In genomic region chr4:8468746-8469535, GRCh38 we compare ENCODE assay signal across 8 cellular contexts. TPM values are rescaled to one million over a fixed set of nuclear protein-coding genes. Genes with fewer than 3 reads are reported as not detected.
DNase-seq lines count a peak whose midpoint lies in the region; ATAC-seq and TF ChIP-seq lines count a peak whose summit lies in the region.

No MANE protein-coding gene starts in this region.

- H3K27me3 Mint-ChIP-seq in GM23338 (ENCODE audit: insufficient read depth, low read depth, poor library complexity) = peaks cover 8% of the 10 kb centered on the region

- peaks cover 9% of the 10 kb centered on the region for H3K4me1 Mint-ChIP-seq in GM23338

- H3K4me3 Mint-ChIP-seq in GM23338 = no peak overlapping the region

- H3K27ac ChIP-seq in GM23338 (ENCODE audit: low read depth) (no peak overlapping the region), liver (ENCODE audit: low read depth in 1 of 2, low read length in 2 of 2) (no peak overlapping the region)

- H3F3A ChIP-seq in GM23338 (replicated peaks; ENCODE audit: low read depth) = no peaks in the 10 kb centered on the region; the same call in 1 of the 2 replicates

- no peak overlapping the region for H3K9ac ChIP-seq in liver (ENCODE audit: low read depth in 1 of 2, low read length in 2 of 2)

- peak; percentile 93 for ATAC-seq in GM23338
- peak; percentile 46 to 55 for ATAC-seq in activated CD4-positive, CD25-positive, alpha-beta regulatory T cell treated with anti-CD3 and anti-CD28 coated beads, Interleukin-2, amount 50 U/mL, for 24 hours
- no peak for ATAC-seq in HG02610 (IDR thresholded peaks at IDR 0.05; ENCODE audit: unreplicated experiment)

- H3K36me3 ChIP-seq in GM23338 (ENCODE audit: insufficient read depth) (no peaks in the 10 kb centered on the region; the same call in 1 of the 2 replicates), liver (ENCODE audit: control insufficient read depth in 4 of 4, insufficient read depth in 3 of 4, low read depth in 1 of 4, low read length in 3 of 4) (peaks cover 8 to 56% (median 13%) of the 10 kb centered on the region in 4 donors)

- H3K9me3 Mint-ChIP-seq in GM23338 = no peaks in the 10 kb centered on the region

- no peak overlapping the region for H3K4me2 ChIP-seq in GM23338

- TF ChIP-seq RAD21 in liver (IDR thresholded peaks at IDR 0.05) = peak; percentile 78 to 87

- WGBS in liver = 62% methylated on average over 21 of the region's 21 CpGs

- DNase-seq in ELF-1 (ENCODE audit: low read depth, low spot score) (peak; percentile 83), GM23338 (ENCODE audit: low spot score) (peak; percentile 88), NAMALWA (ENCODE audit: low spot score) (peak; percentile 65), choroid plexus epithelial cell (ENCODE audit: low read depth) (peak; percentile 83)
- DNase-seq in stimulated activated CD8-positive, alpha-beta memory T cell treated with anti-CD3 and anti-CD28 coated beads, Interleukin-12 subunit alpha, Interleukin-12 subunit beta, amount 100 ng/mL, for 1 hour (ENCODE audit: low read depth) = peak; percentile 13

- peak; percentile 80 to 96 for TF ChIP-seq CTCF in GM23338 (conservative IDR thresholded peaks at IDR 0.05; ENCODE audit: low read depth in 2 of 2)
- peak; percentile 100 for TF ChIP-seq CTCF in choroid plexus epithelial cell (conservative IDR thresholded peaks at IDR 0.05; ENCODE audit: low read depth, low read length)
- peak; percentile 79 for TF ChIP-seq CTCF in liver (IDR thresholded peaks at IDR 0.05; ENCODE audit: low read depth, low read length, missing input control)

- H3K9me3 ChIP-seq in liver (ENCODE audit: control insufficient read depth in 4 of 4, low read length in 3 of 4) = no peaks in the 10 kb centered on the region

- H3K27me3 ChIP-seq in GM23338 (ENCODE audit: insufficient read depth) = no peaks in the 10 kb centered on the region
- H3K27me3 ChIP-seq in liver (ENCODE audit: control insufficient read depth in 4 of 4, insufficient read depth in 4 of 4, low read length in 3 of 4) = no peaks in the 10 kb centered on the region

- no peak overlapping the region for H3K4me3 ChIP-seq in GM23338
- H3K4me3 ChIP-seq in choroid plexus epithelial cell (ENCODE audit: low read depth, low read length) = no peak overlapping the region
- H3K4me3 ChIP-seq in liver (ENCODE audit: low read depth in 1 of 3, low read length in 3 of 3) = no peak overlapping the region

- H3K36me3 Mint-ChIP-seq in GM23338 (ENCODE audit: low read depth) = peaks cover 37% of the 10 kb centered on the region

- no peak overlapping the region for H3K27ac Mint-ChIP-seq in GM23338

- H3K4me1 ChIP-seq in GM23338 (ENCODE audit: insufficient read depth) (no peaks in the 10 kb centered on the region), liver (ENCODE audit: control insufficient read depth in 4 of 4, insufficient read depth in 4 of 4, low read length in 3 of 4) (no peaks in the 10 kb centered on the region)

- H2AFZ ChIP-seq in GM23338 = no peak overlapping the region

- H3K79me2 ChIP-seq in GM23338 (replicated peaks; ENCODE audit: insufficient read depth) = no peaks in the 10 kb centered on the region

- no peaks in the 10 kb centered on the region for H3K9me2 ChIP-seq in GM23338 (ENCODE audit: insufficient read depth)

- no peaks in the 10 kb centered on the region; the same call in 1 of the 2 replicates for H4K20me1 ChIP-seq in GM23338 (replicated peaks; ENCODE audit: insufficient read depth)

TF ChIP-seq in GM23338, 12 proteins besides CTCF, POLR2A, EP300 and RAD21 (continues in another document):
- TF ChIP-seq REST (IDR thresholded peaks at IDR 0.05; ENCODE audit: unreplicated experiment) = no peak
- TF ChIP-seq JUNB (IDR thresholded peaks at IDR 0.05; ENCODE audit: unreplicated experiment) = no peak
- TF ChIP-seq CREB1 (CRISPR knock-in tag; IDR thresholded peaks at IDR 0.05; ENCODE audit: low read depth) = no peak
- no peak for TF ChIP-seq ZNF331 (CRISPR knock-in tag; IDR thresholded peaks at IDR 0.05; ENCODE audit: low read depth)
- no peak for TF ChIP-seq POLR2AphosphoS5 (IDR thresholded peaks at IDR 0.05; ENCODE audit: low read depth)
- TF ChIP-seq STAT1 (IDR thresholded peaks at IDR 0.05; ENCODE audit: unreplicated experiment) = no peak
- TF ChIP-seq ZNF114 (CRISPR knock-in tag; IDR thresholded peaks at IDR 0.05) = no peak
- no peak for TF ChIP-seq NANOG (IDR thresholded peaks at IDR 0.05; ENCODE audit: borderline replicate concordance)
- TF ChIP-seq EZH2phosphoT487 (IDR thresholded peaks at IDR 0.05; ENCODE audit: unreplicated experiment) = no peak

TF ChIP-seq in liver, 16 proteins besides CTCF, POLR2A, EP300 and RAD21:
- no peak for TF ChIP-seq EGR1 (IDR thresholded peaks at IDR 0.05; ENCODE audit: low read depth in 2 of 2)
- TF ChIP-seq ATF3 (IDR thresholded peaks at IDR 0.05) = no peak
- TF ChIP-seq FOXA2 (IDR thresholded peaks at IDR 0.05) = no peak
- TF ChIP-seq NR2F2 (IDR thresholded peaks at IDR 0.05) = no peak
- no peak for TF ChIP-seq REST (IDR thresholded peaks at IDR 0.05)
- no peak for TF ChIP-seq GABPA (IDR thresholded peaks at IDR 0.05 in 1 of 2, conservative IDR thresholded peaks at IDR 0.05 in 1 of 2)
- TF ChIP-seq TAF1 (conservative IDR thresholded peaks at IDR 0.05) = no peak
- TF ChIP-seq SP1 (IDR thresholded peaks at IDR 0.05) = no peak
- no peak for TF ChIP-seq HNF4G (IDR thresholded peaks at IDR 0.05)
- no peak for TF ChIP-seq ZBTB33 (IDR thresholded peaks at IDR 0.05)

RNA-seq across cellular contexts. Expression of gene TRMT44, which starts 28.4 kb away (rescaled TPM):
- total RNA-seq in GM23338 (2014; rRNA removed; shearing (Covaris generic)) = 36.7 and 49.8 TPM in 2 replicates
- polyA plus RNA-seq in GM23338 (2016; fragmentation: Nextera tagmentation; extraction: Ambion mirVana) (10.3 TPM in 2 replicates), liver (1 to 10 TPM; 3.0 to 4.2 TPM)
- 10 to 100 TPM in 1 of 2 donors, 1 to 10 TPM in 1; 7.1 to 16.0 TPM for total RNA-seq in liver

RNA-seq across cellular contexts. Expression of gene ACOX3, which starts 28.4 kb away (rescaled TPM):
- total RNA-seq in GM23338 (2014; rRNA removed; shearing (Covaris generic)) = 14.9 and 17.2 TPM in 2 replicates
- polyA plus RNA-seq in GM23338 (2016; fragmentation: Nextera tagmentation; extraction: Ambion mirVana) (4.8 and 6.4 TPM in 2 replicates), liver (10 to 100 TPM; 11.4 to 13.0 TPM)
- total RNA-seq in liver = 10 to 100 TPM; 14.1 to 24.6 TPM

Comparison
In these comparisons a context has a peak if more than half of its experiments do, and no peak if none do; other contexts are left out.
1. DNase-seq: peak in every context shown above with its lines; median percentile 88 in GM23338; 83 in ELF-1; 83 in choroid plexus epithelial cell; 65 in NAMALWA; 13 in stimulated activated CD8-positive, alpha-beta memory T cell treated with anti-CD3 and anti-CD28 coated beads, Interleukin-12 subunit alpha, Interleukin-12 subunit beta, amount 100 ng/mL, for 1 hour.